ENCODE assay signal across 21 cellular contexts in genomic region chr5:98877600-98877999, GRCh38.
"Had no signal": no experiment of that assay in that cellular context is flagged by ENCODE, and none has a peak within 500 bp of the region (broad histone marks: within the 10 kb centered on the region; RNA-seq: fewer than 3 reads in every experiment).

No MANE protein-coding gene starts in this region.

- H3K4me3 Mint-ChIP-seq: activated CD4-positive, alpha-beta T cell treated with anti-CD3 and anti-CD28 coated beads, Interleukin-2, amount 10 ng/mL, durations not matched to agents 7 days and 5 days; endodermal cell; stimulated activated memory B cell treated with anti-CD40 and anti-IgM and Interleukin-4, amounts not matched to agents 10 μg/mL and 1 μg/mL and 100 μg/mL, for 72 hours; T-helper 2 cell treated with Interferon-gamma antibody and Interleukin-4, amounts not matched to agents 5 μg/mL and 100 μg/mL, for 36 hours had no signal

- H3K9me3 Mint-ChIP-seq: activated CD4-positive, alpha-beta T cell treated with anti-CD3 and anti-CD28 coated beads, Interleukin-2, amount 10 ng/mL, durations not matched to agents 7 days and 5 days; endodermal cell; stimulated activated memory B cell treated with anti-CD40 and anti-IgM and Interleukin-4, amounts not matched to agents 10 μg/mL and 1 μg/mL and 100 μg/mL, for 72 hours; T-helper 2 cell treated with Interferon-gamma antibody and Interleukin-4, amounts not matched to agents 5 μg/mL and 100 μg/mL, for 36 hours had no signal

- H3K4me1 Mint-ChIP-seq: endodermal cell had no signal

- ATAC-seq: gastrocnemius medialis; sciatic nerve; stimulated activated memory B cell treated with anti-CD40 and anti-IgM and Interleukin-4, amounts not matched to agents 10 μg/mL and 1 μg/mL and 100 μg/mL, for 72 hours had no signal

- H3K27ac Mint-ChIP-seq: endodermal cell; stimulated activated memory B cell treated with anti-CD40 and anti-IgM and Interleukin-4, amounts not matched to agents 10 μg/mL and 1 μg/mL and 100 μg/mL, for 72 hours; T-helper 2 cell treated with Interferon-gamma antibody and Interleukin-4, amounts not matched to agents 5 μg/mL and 100 μg/mL, for 36 hours had no signal

- H3K27me3 Mint-ChIP-seq: activated CD4-positive, alpha-beta T cell treated with anti-CD3 and anti-CD28 coated beads, Interleukin-2, amount 10 ng/mL, durations not matched to agents 7 days and 5 days; stimulated activated memory B cell treated with anti-CD40 and anti-IgM and Interleukin-4, amounts not matched to agents 10 μg/mL and 1 μg/mL and 100 μg/mL, for 72 hours had no signal

- DNase-seq: activated CD4-positive, alpha-beta T cell treated with anti-CD3 and anti-CD28 coated beads, Interleukin-2, amount 10 ng/mL, durations not matched to agents 7 days and 5 days; activated CD4-positive, CD25-positive, alpha-beta regulatory T cell treated with anti-CD3 and anti-CD28 coated beads, Interleukin-2, amount 50 U/mL, for 72 hours; amniotic stem cell; cortex of kidney; endodermal cell; esophagus squamous epithelium; gastrocnemius medialis; hippocampal formation; left ventricle myocardium inferior; mammary epithelial cell; occipital lobe; posterior cingulate gyrus; SK-N-SH; small intestine; stimulated activated CD4-positive, alpha-beta T cell treated with anti-CD3 and anti-CD28 coated beads, Interleukin-2, amount 100 ng/mL, for 24 hours; stomach; transverse colon; WERI-Rb-1 had no signal
